In genomic region chr12:81077686-81078441, GRCh38 we compare ENCODE assay signal across 8 cellular contexts. TPM values are rescaled to one million over a fixed set of nuclear protein-coding genes. Genes with fewer than 3 reads are reported as not detected.
A peak's percentile ranks its signal among the peaks of the same experiment; 100 is the strongest.
DNase-seq lines count a peak whose midpoint lies in the region; ATAC-seq and TF ChIP-seq lines count a peak whose summit lies in the region.

Gene ACSS3, plus strand, starts transcription at chr12:81078079. Its CDS starts 42 bp downstream, at chr12:81078121.

- H3K36me3 Mint-ChIP-seq in progenitor cell of endocrine pancreas (ENCODE audit: insufficient read depth) = no peaks in the 10 kb centered on the region
- peaks cover 0 to 1% of the 10 kb centered on the region in 2 donors for H3K36me3 Mint-ChIP-seq in activated T-cell treated with anti-CD3 and anti-CD28 coated beads, Interleukin-2, amount 50 U/mL, for 72 hours (ENCODE audit: insufficient read depth in 2 of 2)
- no peaks in the 10 kb centered on the region for H3K36me3 Mint-ChIP-seq in activated CD4-positive, alpha-beta T cell treated with anti-CD3 and anti-CD28 coated beads, Interleukin-2, amount 10 ng/mL, durations not matched to agents 24 days and 14 days (ENCODE audit: low read depth)

- intact Hi-C loops in right cardiac atrium (cut with DNase I) = no loop called here
- intact Hi-C loops in activated CD4-positive, alpha-beta T cell treated with anti-CD3 and anti-CD28 coated beads, Interleukin-2, amount 10 ng/mL, durations not matched to agents 24 days and 14 days (cut with micrococcal nuclease) = no loop called here

- no peak within 1 kb of the TSS for H3K27ac ChIP-seq in adipose tissue (ENCODE audit: low read depth, low read length)
- peak within 1 kb of the TSS; percentile 53 for H3K27ac ChIP-seq in right cardiac atrium (ENCODE audit: low read length)

- 1 to 4% (median 2%) methylated on average over 40 to 49 of the region's 49 CpGs for WGBS in adipose tissue, 3 donors
- 1% methylated on average over 49 of the region's 49 CpGs for WGBS in right cardiac atrium

- no peaks in the 10 kb centered on the region for H3K27me3 Mint-ChIP-seq in progenitor cell of endocrine pancreas
- H3K27me3 Mint-ChIP-seq in activated T-cell treated with anti-CD3 and anti-CD28 coated beads, Interleukin-2, amount 50 U/mL, for 72 hours (ENCODE audit: low read depth) = peaks cover 16% of the 10 kb centered on the region
- H3K27me3 Mint-ChIP-seq in activated CD4-positive, alpha-beta T cell treated with anti-CD3 and anti-CD28 coated beads, Interleukin-2, amount 10 ng/mL, durations not matched to agents 24 days and 14 days = peaks cover 12% of the 10 kb centered on the region

- H3K27ac Mint-ChIP-seq in progenitor cell of endocrine pancreas = peak within 1 kb of the TSS; percentile 83
- no peak within 1 kb of the TSS for H3K27ac Mint-ChIP-seq in activated T-cell treated with anti-CD3 and anti-CD28 coated beads, Interleukin-2, amount 50 U/mL, for 72 hours
- H3K27ac Mint-ChIP-seq in activated CD4-positive, alpha-beta T cell treated with anti-CD3 and anti-CD28 coated beads, Interleukin-2, amount 10 ng/mL, durations not matched to agents 24 days and 14 days = no peak within 1 kb of the TSS

- DNase-seq in EH (ENCODE audit: low read depth) = peak; percentile 26
- DNase-seq in right cardiac atrium = peak; percentile 69 to 90 (median 83)
- DNase-seq in progenitor cell of endocrine pancreas (ENCODE audit: low spot score, unreplicated experiment) = peak; percentile 38
- no peak for DNase-seq in KG1 (lab: John Stamatoyannopoulos, UW)
- no peak for DNase-seq in foreskin melanocyte
- no peak for DNase-seq in activated T-cell treated with anti-CD3 and anti-CD28 coated beads, Interleukin-2, amount 50 U/mL, for 72 hours
- DNase-seq in activated CD4-positive, alpha-beta T cell treated with anti-CD3 and anti-CD28 coated beads, Interleukin-2, amount 10 ng/mL, durations not matched to agents 24 days and 14 days = no peak

- H3K4me1 Mint-ChIP-seq in progenitor cell of endocrine pancreas (ENCODE audit: low read depth) = peaks cover 33% of the 10 kb centered on the region
- H3K4me1 Mint-ChIP-seq in activated T-cell treated with anti-CD3 and anti-CD28 coated beads, Interleukin-2, amount 50 U/mL, for 72 hours (ENCODE audit: low read depth) = no peaks in the 10 kb centered on the region
- no peaks in the 10 kb centered on the region for H3K4me1 Mint-ChIP-seq in activated CD4-positive, alpha-beta T cell treated with anti-CD3 and anti-CD28 coated beads, Interleukin-2, amount 10 ng/mL, durations not matched to agents 24 days and 14 days

- peak within 1 kb of the TSS; percentile 86 for H3K4me3 Mint-ChIP-seq in progenitor cell of endocrine pancreas (ENCODE audit: low read depth)
- H3K4me3 Mint-ChIP-seq in activated T-cell treated with anti-CD3 and anti-CD28 coated beads, Interleukin-2, amount 50 U/mL, for 72 hours = no peak within 1 kb of the TSS
- no peak within 1 kb of the TSS for H3K4me3 Mint-ChIP-seq in activated CD4-positive, alpha-beta T cell treated with anti-CD3 and anti-CD28 coated beads, Interleukin-2, amount 10 ng/mL, durations not matched to agents 24 days and 14 days

- H3K4me1 ChIP-seq in right cardiac atrium (ENCODE audit: control insufficient read depth, insufficient read depth, low read length) = no peaks in the 10 kb centered on the region

- no peaks in the 10 kb centered on the region for H3K9me3 ChIP-seq in right cardiac atrium (ENCODE audit: control insufficient read depth, low read length)

- peak within 1 kb of the TSS; percentile 54 for H3K4me3 ChIP-seq in right cardiac atrium (ENCODE audit: low read length)

- no peaks in the 10 kb centered on the region for H3K9me3 Mint-ChIP-seq in progenitor cell of endocrine pancreas (ENCODE audit: low read depth)
- H3K9me3 Mint-ChIP-seq in activated T-cell treated with anti-CD3 and anti-CD28 coated beads, Interleukin-2, amount 50 U/mL, for 72 hours = peaks cover 3 to 19% of the 10 kb centered on the region in 2 donors
- no peaks in the 10 kb centered on the region for H3K9me3 Mint-ChIP-seq in activated CD4-positive, alpha-beta T cell treated with anti-CD3 and anti-CD28 coated beads, Interleukin-2, amount 10 ng/mL, durations not matched to agents 24 days and 14 days

- ATAC-seq in right cardiac atrium = peak; percentile 86 to 89
- ATAC-seq in activated T-cell treated with anti-CD3 and anti-CD28 coated beads, Interleukin-2, amount 50 U/mL, for 72 hours (replicated peaks in 1 of 2) = no peak

- H3K27me3 ChIP-seq in right cardiac atrium (ENCODE audit: control insufficient read depth, insufficient read depth) = no peaks in the 10 kb centered on the region

- TF ChIP-seq CTCF in progenitor cell of endocrine pancreas (IDR thresholded peaks at IDR 0.05; ENCODE audit: unreplicated experiment) = no peak

RNA-seq across cellular contexts. Expression of gene ACSS3, which starts in this region (rescaled TPM):
- polyA plus RNA-seq in adipose tissue (10 to 100 TPM in 2 of 3 donors, 1 to 10 TPM in 1; 3.8 to 27.9 (median 14.1) TPM), right cardiac atrium (11.7 TPM)
- total RNA-seq in right cardiac atrium (10 to 100 TPM; 18.5 to 29.8 (median 25.9) TPM), progenitor cell of endocrine pancreas (15.9 and 20.9 TPM in 2 replicates)
- total RNA-seq in activated T-cell treated with anti-CD3 and anti-CD28 coated beads, Interleukin-2, amount 50 U/mL, for 72 hours = not detected
- total RNA-seq in activated CD4-positive, alpha-beta T cell treated with anti-CD3 and anti-CD28 coated beads, Interleukin-2, amount 10 ng/mL, durations not matched to agents 24 days and 14 days = not detected in 2 replicates

Comparison
In these comparisons a context has a peak if more than half of its experiments do, and no peak if none do; other contexts are left out.
1. RNA of gene ACSS3 (total RNA-seq): 18.5 to 29.8 TPM in right cardiac atrium and 15.9 to 20.9 TPM in progenitor cell of endocrine pancreas; not detected in activated T-cell treated with anti-CD3 and anti-CD28 coated beads, Interleukin-2, amount 50 U/mL, for 72 hours and not detected in activated CD4-positive, alpha-beta T cell treated with anti-CD3 and anti-CD28 coated beads, Interleukin-2, amount 10 ng/mL, durations not matched to agents 24 days and 14 days; every median in the first group is over 10 times any median in the second.
2. DNase-seq: peak in EH (single experiment), right cardiac atrium (3 of 3) and progenitor cell of endocrine pancreas (single experiment); none in KG1 (single experiment), foreskin melanocyte (single experiment), activated T-cell treated with anti-CD3 and anti-CD28 coated beads, Interleukin-2, amount 50 U/mL, for 72 hours (0 of 2) and activated CD4-positive, alpha-beta T cell treated with anti-CD3 and anti-CD28 coated beads, Interleukin-2, amount 10 ng/mL, durations not matched to agents 24 days and 14 days (single experiment).
3. ATAC-seq: peak in right cardiac atrium (2 of 2); none in activated T-cell treated with anti-CD3 and anti-CD28 coated beads, Interleukin-2, amount 50 U/mL, for 72 hours (0 of 2).